ENCODE assay signal across 1 cellular context in genomic region chr22:11627798-11628650, GRCh38.
TF ChIP-seq lines count a peak whose summit lies in the region.

No MANE protein-coding gene starts in this region.

TF ChIP-seq in SK-N-SH, 30 proteins besides CTCF, POLR2A, EP300 and RAD21 (continued from another document):
- TF ChIP-seq REST (IDR thresholded peaks at IDR 0.05; ENCODE audit: low read depth, low read length) (no peak), CHD2 (IDR thresholded peaks at IDR 0.05; ENCODE audit: low read length, partially characterized antibody) (no peak), RXRA (IDR thresholded peaks at IDR 0.05; ENCODE audit: borderline replicate concordance, low read depth) (no peak), TEAD4 (IDR thresholded peaks at IDR 0.05; ENCODE audit: borderline replicate concordance, insufficient read depth) (no peak), FOXM1 (IDR thresholded peaks at IDR 0.05; ENCODE audit: low read depth) (no peak), MXI1 (IDR thresholded peaks at IDR 0.05; ENCODE audit: low read depth, low read length) (no peak), GABPA (IDR thresholded peaks at IDR 0.05; ENCODE audit: low read depth) (no peak), PBX3 (IDR thresholded peaks at IDR 0.05) (no peak), FOXJ3 (CRISPR knock-in tag; IDR thresholded peaks at IDR 0.05) (no peak), USF1 (IDR thresholded peaks at IDR 0.05; ENCODE audit: borderline replicate concordance, low read depth) (no peak), ELF1 (IDR thresholded peaks at IDR 0.05) (no peak), GATA2 (CRISPR knock-in tag; IDR thresholded peaks at IDR 0.05) (no peak)
TF ChIP-seq in SK-N-SH: peak in this region for 0.
